In genomic region chr22:36922097-36922608, GRCh38 we compare ENCODE assay signal across 1 cellular context.
TF ChIP-seq lines count a peak whose summit lies in the region.

No MANE protein-coding gene starts in this region.

TF ChIP-seq in HCT116, 20 proteins besides CTCF, POLR2A, EP300 and RAD21 (continued from another document):
- no peak for TF ChIP-seq SIN3A (IDR thresholded peaks at IDR 0.05; ENCODE audit: low read depth)
